Comparison of ENCODE assay signal across 1 cellular context in the genomic region with DNA sequence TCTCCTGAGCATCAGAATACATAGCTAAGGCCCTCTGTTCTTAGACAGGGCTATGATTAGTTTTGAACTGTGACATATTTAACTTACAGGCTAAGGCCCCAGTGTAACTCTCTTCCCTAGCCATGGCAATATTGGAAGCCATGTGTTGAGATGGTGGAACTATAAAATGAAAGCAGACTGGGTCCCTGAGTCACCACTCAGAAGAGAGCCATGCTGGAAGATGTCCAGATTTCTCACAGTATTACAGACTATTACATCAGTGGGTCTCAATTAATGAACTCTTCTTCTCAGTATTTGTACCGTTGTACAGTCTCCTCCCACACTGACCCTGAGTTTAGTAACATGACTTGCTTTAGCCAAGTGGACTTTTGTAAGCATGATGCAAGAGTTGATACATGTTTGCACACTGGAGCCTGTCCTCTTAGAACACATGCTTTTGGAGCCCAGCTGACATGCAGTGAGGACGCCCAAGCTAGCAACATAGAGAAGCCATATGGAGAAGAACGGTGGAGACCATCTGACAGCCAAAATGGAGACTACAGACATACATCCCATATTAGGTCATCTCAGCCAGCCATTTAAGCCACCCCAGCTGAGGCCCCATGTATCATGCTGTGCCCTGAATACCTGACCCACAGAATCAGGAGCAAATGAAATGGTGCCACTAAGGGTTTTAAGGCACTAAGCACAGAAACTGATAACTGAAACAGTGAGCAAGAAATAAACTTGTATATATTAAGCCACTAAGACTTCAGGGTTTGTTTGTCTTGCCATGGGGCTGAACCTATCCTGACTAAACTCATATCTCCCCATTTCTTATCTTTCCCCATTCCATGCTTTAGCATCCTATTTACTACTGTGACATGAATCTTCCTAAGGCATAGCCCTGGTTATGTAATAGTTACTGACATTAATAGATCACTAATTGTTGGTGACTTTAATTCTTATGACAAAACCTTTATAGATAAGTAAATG.
TF ChIP-seq lines count a peak whose summit lies in the region.

No MANE protein-coding gene starts in this region.

TF ChIP-seq in HepG2, 621 proteins besides CTCF, POLR2A, EP300 and RAD21 (continued from another document and continues in another):
- TF ChIP-seq, protein P1, sequence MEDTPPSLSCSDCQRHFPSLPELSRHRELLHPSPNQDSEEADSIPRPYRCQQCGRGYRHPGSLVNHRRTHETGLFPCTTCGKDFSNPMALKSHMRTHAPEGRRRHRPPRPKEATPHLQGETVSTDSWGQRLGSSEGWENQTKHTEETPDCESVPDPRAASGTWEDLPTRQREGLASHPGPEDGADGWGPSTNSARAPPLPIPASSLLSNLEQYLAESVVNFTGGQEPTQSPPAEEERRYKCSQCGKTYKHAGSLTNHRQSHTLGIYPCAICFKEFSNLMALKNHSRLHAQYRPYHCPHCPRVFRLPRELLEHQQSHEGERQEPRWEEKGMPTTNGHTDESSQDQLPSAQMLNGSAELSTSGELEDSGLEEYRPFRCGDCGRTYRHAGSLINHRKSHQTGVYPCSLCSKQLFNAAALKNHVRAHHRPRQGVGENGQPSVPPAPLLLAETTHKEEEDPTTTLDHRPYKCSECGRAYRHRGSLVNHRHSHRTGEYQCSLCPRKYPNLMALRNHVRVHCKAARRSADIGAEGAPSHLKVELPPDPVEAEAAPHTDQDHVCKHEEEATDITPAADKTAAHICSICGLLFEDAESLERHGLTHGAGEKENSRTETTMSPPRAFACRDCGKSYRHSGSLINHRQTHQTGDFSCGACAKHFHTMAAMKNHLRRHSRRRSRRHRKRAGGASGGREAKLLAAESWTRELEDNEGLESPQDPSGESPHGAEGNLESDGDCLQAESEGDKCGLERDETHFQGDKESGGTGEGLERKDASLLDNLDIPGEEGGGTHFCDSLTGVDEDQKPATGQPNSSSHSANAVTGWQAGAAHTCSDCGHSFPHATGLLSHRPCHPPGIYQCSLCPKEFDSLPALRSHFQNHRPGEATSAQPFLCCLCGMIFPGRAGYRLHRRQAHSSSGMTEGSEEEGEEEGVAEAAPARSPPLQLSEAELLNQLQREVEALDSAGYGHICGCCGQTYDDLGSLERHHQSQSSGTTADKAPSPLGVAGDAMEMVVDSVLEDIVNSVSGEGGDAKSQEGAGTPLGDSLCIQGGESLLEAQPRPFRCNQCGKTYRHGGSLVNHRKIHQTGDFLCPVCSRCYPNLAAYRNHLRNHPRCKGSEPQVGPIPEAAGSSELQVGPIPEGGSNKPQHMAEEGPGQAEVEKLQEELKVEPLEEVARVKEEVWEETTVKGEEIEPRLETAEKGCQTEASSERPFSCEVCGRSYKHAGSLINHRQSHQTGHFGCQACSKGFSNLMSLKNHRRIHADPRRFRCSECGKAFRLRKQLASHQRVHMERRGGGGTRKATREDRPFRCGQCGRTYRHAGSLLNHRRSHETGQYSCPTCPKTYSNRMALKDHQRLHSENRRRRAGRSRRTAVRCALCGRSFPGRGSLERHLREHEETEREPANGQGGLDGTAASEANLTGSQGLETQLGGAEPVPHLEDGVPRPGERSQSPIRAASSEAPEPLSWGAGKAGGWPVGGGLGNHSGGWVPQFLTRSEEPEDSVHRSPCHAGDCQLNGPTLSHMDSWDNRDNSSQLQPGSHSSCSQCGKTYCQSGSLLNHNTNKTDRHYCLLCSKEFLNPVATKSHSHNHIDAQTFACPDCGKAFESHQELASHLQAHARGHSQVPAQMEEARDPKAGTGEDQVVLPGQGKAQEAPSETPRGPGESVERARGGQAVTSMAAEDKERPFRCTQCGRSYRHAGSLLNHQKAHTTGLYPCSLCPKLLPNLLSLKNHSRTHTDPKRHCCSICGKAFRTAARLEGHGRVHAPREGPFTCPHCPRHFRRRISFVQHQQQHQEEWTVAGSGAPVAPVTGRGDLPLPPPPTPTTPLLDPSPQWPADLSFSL (CRISPR knock-in tag; IDR thresholded peaks at IDR 0.05), result no peak
- TF ChIP-seq TBL1XR1 (IDR thresholded peaks at IDR 0.05; ENCODE audit: borderline replicate concordance, low read length, partially characterized antibody) (peak; percentile 84), RARG (CRISPR knock-in tag; IDR thresholded peaks at IDR 0.05; ENCODE audit: low read depth) (no peak), SALL1 (CRISPR knock-in tag; IDR thresholded peaks at IDR 0.05) (peak; percentile 92), FIP1L1 (IDR thresholded peaks at IDR 0.05; ENCODE audit: borderline replicate concordance, insufficient read depth, low read depth, low read length) (no peak), U2AF2 (IDR thresholded peaks at IDR 0.05; ENCODE audit: low read depth, low read length) (no peak), ZNF839 (CRISPR knock-in tag; IDR thresholded peaks at IDR 0.05; ENCODE audit: borderline replicate concordance) (no peak), POLR2AphosphoS5 (IDR thresholded peaks at IDR 0.05; ENCODE audit: low read depth, low read length) (no peak), ZNF496 (CRISPR knock-in tag; IDR thresholded peaks at IDR 0.05; ENCODE audit: insufficient replicate concordance) (no peak), NR2C2 (CRISPR knock-in tag; IDR thresholded peaks at IDR 0.05; ENCODE audit: borderline replicate concordance) (peak; percentile 92), ELF3 (CRISPR knock-in tag; IDR thresholded peaks at IDR 0.05) (peak; percentile 72), ZNF44 (CRISPR knock-in tag; IDR thresholded peaks at IDR 0.05) (no peak), SMARCE1 (IDR thresholded peaks at IDR 0.05; ENCODE audit: borderline replicate concordance) (no peak), HMG20A (CRISPR knock-in tag; IDR thresholded peaks at IDR 0.05; ENCODE audit: borderline replicate concordance) (peak; percentile 95), KDM4B (CRISPR knock-in tag; IDR thresholded peaks at IDR 0.05) (peak; percentile 92), PRPF4 (IDR thresholded peaks at IDR 0.05; ENCODE audit: low read depth, low read length, poor library complexity, severe bottlenecking) (no peak), FLYWCH1 (CRISPR knock-in tag; IDR thresholded peaks at IDR 0.05) (no peak), ZNF468 (CRISPR knock-in tag; IDR thresholded peaks at IDR 0.05) (no peak), ZNF615 (CRISPR knock-in tag; IDR thresholded peaks at IDR 0.05; ENCODE audit: borderline replicate concordance) (no peak), GABPB1 (CRISPR knock-in tag; IDR thresholded peaks at IDR 0.05) (peak; percentile 62), ZNF557 (CRISPR knock-in tag; IDR thresholded peaks at IDR 0.05) (0 out of 2 replicates have a peak, but pooled peaks have one; percentile 28), SSRP1 (CRISPR knock-in tag; IDR thresholded peaks at IDR 0.05) (peak; percentile 93), ZNF709 (CRISPR knock-in tag; IDR thresholded peaks at IDR 0.05) (no peak)
- TF ChIP-seq, protein P2, sequence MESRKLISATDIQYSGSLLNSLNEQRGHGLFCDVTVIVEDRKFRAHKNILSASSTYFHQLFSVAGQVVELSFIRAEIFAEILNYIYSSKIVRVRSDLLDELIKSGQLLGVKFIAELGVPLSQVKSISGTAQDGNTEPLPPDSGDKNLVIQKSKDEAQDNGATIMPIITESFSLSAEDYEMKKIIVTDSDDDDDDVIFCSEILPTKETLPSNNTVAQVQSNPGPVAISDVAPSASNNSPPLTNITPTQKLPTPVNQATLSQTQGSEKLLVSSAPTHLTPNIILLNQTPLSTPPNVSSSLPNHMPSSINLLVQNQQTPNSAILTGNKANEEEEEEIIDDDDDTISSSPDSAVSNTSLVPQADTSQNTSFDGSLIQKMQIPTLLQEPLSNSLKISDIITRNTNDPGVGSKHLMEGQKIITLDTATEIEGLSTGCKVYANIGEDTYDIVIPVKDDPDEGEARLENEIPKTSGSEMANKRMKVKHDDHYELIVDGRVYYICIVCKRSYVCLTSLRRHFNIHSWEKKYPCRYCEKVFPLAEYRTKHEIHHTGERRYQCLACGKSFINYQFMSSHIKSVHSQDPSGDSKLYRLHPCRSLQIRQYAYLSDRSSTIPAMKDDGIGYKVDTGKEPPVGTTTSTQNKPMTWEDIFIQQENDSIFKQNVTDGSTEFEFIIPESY (CRISPR knock-in tag; IDR thresholded peaks at IDR 0.05), result peak; percentile 70
- TF ChIP-seq, protein P3, sequence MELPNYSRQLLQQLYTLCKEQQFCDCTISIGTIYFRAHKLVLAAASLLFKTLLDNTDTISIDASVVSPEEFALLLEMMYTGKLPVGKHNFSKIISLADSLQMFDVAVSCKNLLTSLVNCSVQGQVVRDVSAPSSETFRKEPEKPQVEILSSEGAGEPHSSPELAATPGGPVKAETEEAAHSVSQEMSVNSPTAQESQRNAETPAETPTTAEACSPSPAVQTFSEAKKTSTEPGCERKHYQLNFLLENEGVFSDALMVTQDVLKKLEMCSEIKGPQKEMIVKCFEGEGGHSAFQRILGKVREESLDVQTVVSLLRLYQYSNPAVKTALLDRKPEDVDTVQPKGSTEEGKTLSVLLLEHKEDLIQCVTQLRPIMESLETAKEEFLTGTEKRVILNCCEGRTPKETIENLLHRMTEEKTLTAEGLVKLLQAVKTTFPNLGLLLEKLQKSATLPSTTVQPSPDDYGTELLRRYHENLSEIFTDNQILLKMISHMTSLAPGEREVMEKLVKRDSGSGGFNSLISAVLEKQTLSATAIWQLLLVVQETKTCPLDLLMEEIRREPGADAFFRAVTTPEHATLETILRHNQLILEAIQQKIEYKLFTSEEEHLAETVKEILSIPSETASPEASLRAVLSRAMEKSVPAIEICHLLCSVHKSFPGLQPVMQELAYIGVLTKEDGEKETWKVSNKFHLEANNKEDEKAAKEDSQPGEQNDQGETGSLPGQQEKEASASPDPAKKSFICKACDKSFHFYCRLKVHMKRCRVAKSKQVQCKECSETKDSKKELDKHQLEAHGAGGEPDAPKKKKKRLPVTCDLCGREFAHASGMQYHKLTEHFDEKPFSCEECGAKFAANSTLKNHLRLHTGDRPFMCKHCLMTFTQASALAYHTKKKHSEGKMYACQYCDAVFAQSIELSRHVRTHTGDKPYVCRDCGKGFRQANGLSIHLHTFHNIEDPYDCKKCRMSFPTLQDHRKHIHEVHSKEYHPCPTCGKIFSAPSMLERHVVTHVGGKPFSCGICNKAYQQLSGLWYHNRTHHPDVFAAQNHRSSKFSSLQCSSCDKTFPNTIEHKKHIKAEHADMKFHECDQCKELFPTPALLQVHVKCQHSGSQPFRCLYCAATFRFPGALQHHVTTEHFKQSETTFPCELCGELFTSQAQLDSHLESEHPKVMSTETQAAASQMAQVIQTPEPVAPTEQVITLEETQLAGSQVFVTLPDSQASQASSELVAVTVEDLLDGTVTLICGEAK (IDR thresholded peaks at IDR 0.05), result no peak
- TF ChIP-seq, protein P3 (CRISPR knock-in tag; IDR thresholded peaks at IDR 0.05), result peak; percentile 75; the same call in 1 of the 2 replicates
- TF ChIP-seq, protein P4, sequence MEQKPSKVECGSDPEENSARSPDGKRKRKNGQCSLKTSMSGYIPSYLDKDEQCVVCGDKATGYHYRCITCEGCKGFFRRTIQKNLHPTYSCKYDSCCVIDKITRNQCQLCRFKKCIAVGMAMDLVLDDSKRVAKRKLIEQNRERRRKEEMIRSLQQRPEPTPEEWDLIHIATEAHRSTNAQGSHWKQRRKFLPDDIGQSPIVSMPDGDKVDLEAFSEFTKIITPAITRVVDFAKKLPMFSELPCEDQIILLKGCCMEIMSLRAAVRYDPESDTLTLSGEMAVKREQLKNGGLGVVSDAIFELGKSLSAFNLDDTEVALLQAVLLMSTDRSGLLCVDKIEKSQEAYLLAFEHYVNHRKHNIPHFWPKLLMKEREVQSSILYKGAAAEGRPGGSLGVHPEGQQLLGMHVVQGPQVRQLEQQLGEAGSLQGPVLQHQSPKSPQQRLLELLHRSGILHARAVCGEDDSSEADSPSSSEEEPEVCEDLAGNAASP (CRISPR knock-in tag; IDR thresholded peaks at IDR 0.05; ENCODE audit: borderline replicate concordance), result peak; percentile 91
- TF ChIP-seq, protein P5, sequence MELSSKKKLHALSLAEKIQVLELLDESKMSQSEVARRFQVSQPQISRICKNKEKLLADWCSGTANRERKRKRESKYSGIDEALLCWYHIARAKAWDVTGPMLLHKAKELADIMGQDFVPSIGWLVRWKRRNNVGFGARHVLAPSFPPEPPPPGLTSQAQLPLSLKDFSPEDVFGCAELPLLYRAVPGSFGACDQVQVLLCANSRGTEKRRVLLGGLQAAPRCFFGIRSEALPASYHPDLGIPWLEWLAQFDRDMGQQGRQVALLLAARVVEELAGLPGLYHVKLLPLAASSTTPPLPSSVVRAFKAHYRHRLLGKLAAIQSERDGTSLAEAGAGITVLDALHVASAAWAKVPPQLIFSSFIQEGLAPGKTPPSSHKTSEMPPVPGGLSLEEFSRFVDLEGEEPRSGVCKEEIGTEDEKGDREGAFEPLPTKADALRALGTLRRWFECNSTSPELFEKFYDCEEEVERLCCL (CRISPR knock-in tag; IDR thresholded peaks at IDR 0.05; ENCODE audit: borderline replicate concordance), result no peak
- TF ChIP-seq, protein P6, sequence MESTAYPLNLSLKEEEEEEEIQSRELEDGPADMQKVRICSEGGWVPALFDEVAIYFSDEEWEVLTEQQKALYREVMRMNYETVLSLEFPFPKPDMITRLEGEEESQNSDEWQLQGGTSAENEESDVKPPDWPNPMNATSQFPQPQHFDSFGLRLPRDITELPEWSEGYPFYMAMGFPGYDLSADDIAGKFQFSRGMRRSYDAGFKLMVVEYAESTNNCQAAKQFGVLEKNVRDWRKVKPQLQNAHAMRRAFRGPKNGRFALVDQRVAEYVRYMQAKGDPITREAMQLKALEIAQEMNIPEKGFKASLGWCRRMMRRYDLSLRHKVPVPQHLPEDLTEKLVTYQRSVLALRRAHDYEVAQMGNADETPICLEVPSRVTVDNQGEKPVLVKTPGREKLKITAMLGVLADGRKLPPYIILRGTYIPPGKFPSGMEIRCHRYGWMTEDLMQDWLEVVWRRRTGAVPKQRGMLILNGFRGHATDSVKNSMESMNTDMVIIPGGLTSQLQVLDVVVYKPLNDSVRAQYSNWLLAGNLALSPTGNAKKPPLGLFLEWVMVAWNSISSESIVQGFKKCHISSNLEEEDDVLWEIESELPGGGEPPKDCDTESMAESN (CRISPR knock-in tag; conservative IDR thresholded peaks at IDR 0.05), result peak; percentile 93
